Comparison of ENCODE assay signal across 1 cellular context in genomic region chr10:132441818-132442217, GRCh38.
TF ChIP-seq lines count a peak whose summit lies in the region.

No MANE protein-coding gene starts in this region.

TF ChIP-seq in WTC11, 78 proteins besides CTCF, POLR2A, EP300 and RAD21 (continued from another document):
- TF ChIP-seq ARID4B (CRISPR knock-in tag; IDR thresholded peaks at IDR 0.05; ENCODE audit: borderline replicate concordance) (no peak), CBFB (CRISPR knock-in tag; IDR thresholded peaks at IDR 0.05; ENCODE audit: low read depth) (no peak), ZNF263 (CRISPR knock-in tag; IDR thresholded peaks at IDR 0.05; ENCODE audit: low read depth) (no peak), ERG (CRISPR knock-in tag; IDR thresholded peaks at IDR 0.05) (no peak), RELA (CRISPR knock-in tag; IDR thresholded peaks at IDR 0.05; ENCODE audit: borderline replicate concordance) (no peak), ZNF512 (CRISPR knock-in tag; IDR thresholded peaks at IDR 0.05; ENCODE audit: borderline replicate concordance) (no peak), MAX (CRISPR knock-in tag; IDR thresholded peaks at IDR 0.05) (no peak), ZNF232 (CRISPR knock-in tag; IDR thresholded peaks at IDR 0.05) (no peak), USF2 (CRISPR knock-in tag; IDR thresholded peaks at IDR 0.05) (no peak), STAT6 (CRISPR knock-in tag; conservative IDR thresholded peaks at IDR 0.05; ENCODE audit: low read depth) (no peak)
